In genomic region chr2:159290289-159290907, GRCh38 we compare ENCODE assay signal across 10 cellular contexts. TPM values are rescaled to one million over a fixed set of nuclear protein-coding genes. Genes with fewer than 3 reads are reported as not detected.
DNase-seq lines count a peak whose midpoint lies in the region; ATAC-seq, FAIRE-seq and TF ChIP-seq lines count a peak whose summit lies in the region.
"Had no signal": no experiment of that assay in that cellular context is flagged by ENCODE, and none has a peak within 500 bp of the region (broad histone marks: within the 10 kb centered on the region; RNA-seq: fewer than 3 reads in every experiment).

No MANE protein-coding gene starts in this region.

- CTCF ChIA-PET in activated CD4-positive, alpha-beta memory T cell treated with anti-CD3 and anti-CD28 coated beads for 36 hours (lab: Charles Lee) = interaction anchor here (0.6 kb wide), 1 partner anchor 424 kb away, joined by 3 read pairs; no protein-coding TSS in a partner anchor

- no peak overlapping the region for H3K27ac ChIP-seq in pancreas

- H3K4me3 Mint-ChIP-seq in activated CD4-positive, alpha-beta memory T cell treated with anti-CD3 and anti-CD28 coated beads for 36 hours = no peak overlapping the region

- WGBS in pancreas, 2 donors = 48 to 53% methylated on average over 7 of the region's 7 CpGs

- H3K36me3 Mint-ChIP-seq in activated CD4-positive, alpha-beta memory T cell treated with anti-CD3 and anti-CD28 coated beads for 36 hours = no peaks in the 10 kb centered on the region

- DNase-seq in NCI-H510A treated with DMSO at 0.1 percent for 48 hours (lab: John Stamatoyannopoulos, UW) = peak; percentile 37
- no peak for DNase-seq in NCI-H510A (lab: John Stamatoyannopoulos, UW)
- DNase-seq in NCI-H1105 (lab: John Stamatoyannopoulos, UW) = peak; percentile 50
- peak; percentile 16 for DNase-seq in activated CD4-positive, alpha-beta memory T cell treated with anti-CD3 and anti-CD28 coated beads for 36 hours
- peak; percentile 5 for DNase-seq in midbrain (lab: John Stamatoyannopoulos, UW)
- no peak for DNase-seq in pancreas
- no peak for DNase-seq in activated CD4-positive, CD25-positive, alpha-beta regulatory T cell treated with anti-CD3 and anti-CD28 coated beads, Interleukin-2, amount 50 U/mL, for 72 hours

- no peaks in the 10 kb centered on the region for H3K9me3 Mint-ChIP-seq in activated CD4-positive, alpha-beta memory T cell treated with anti-CD3 and anti-CD28 coated beads for 36 hours
- H3K9me3 Mint-ChIP-seq: CD8-positive, alpha-beta memory T cell had no signal

- no peak overlapping the region for H3K4me3 ChIP-seq in pancreas

- H3K9me3 ChIP-seq in pancreas = no peaks in the 10 kb centered on the region

- no peaks in the 10 kb centered on the region for H3K36me3 ChIP-seq in pancreas

- no peaks in the 10 kb centered on the region for H3K27me3 Mint-ChIP-seq in activated CD4-positive, alpha-beta memory T cell treated with anti-CD3 and anti-CD28 coated beads for 36 hours

- H3K4me1 Mint-ChIP-seq in activated CD4-positive, alpha-beta memory T cell treated with anti-CD3 and anti-CD28 coated beads for 36 hours (ENCODE audit: low read depth) = peaks cover 18% of the 10 kb centered on the region

- ATAC-seq in pancreas (no peak), HG02759 (IDR thresholded peaks at IDR 0.05; ENCODE audit: unreplicated experiment) (no peak)

- FAIRE-seq in pancreas (lab: Jason Lieb, UNC) = no peak
- FAIRE-seq: TTC549 had no signal

- H3K27me3 ChIP-seq in pancreas = no peaks in the 10 kb centered on the region

- POLR2A ChIA-PET in activated CD4-positive, alpha-beta memory T cell treated with anti-CD3 and anti-CD28 coated beads for 36 hours (lab: Charles Lee) = no interaction called here

- H3K4me1 ChIP-seq in pancreas = peaks cover 0 to 5% (median 0%) of the 10 kb centered on the region in 3 donors

- no peak for TF ChIP-seq CTCF in pancreas (IDR thresholded peaks at IDR 0.05)

- intact Hi-C loops in activated CD4-positive, alpha-beta memory T cell treated with anti-CD3 and anti-CD28 coated beads for 36 hours (cut with micrococcal nuclease) = no loop called here
- intact Hi-C loops in pancreas (cut with DNase I) = no loop called here

- H3K27ac Mint-ChIP-seq in activated CD4-positive, alpha-beta memory T cell treated with anti-CD3 and anti-CD28 coated beads for 36 hours = no peak overlapping the region

RNA-seq across cellular contexts. Expression of gene WDSUB1, which starts 3.9 kb away (rescaled TPM):
- 1 to 10 TPM; 5.9 to 6.0 TPM for total RNA-seq in activated CD4-positive, alpha-beta memory T cell treated with anti-CD3 and anti-CD28 coated beads for 36 hours
- total RNA-seq in pancreas = 1 to 10 TPM; 3.5 to 8.2 (median 5.6) TPM
- polyA plus RNA-seq in pancreas = 1 to 10 TPM; 4.3 to 7.1 TPM

Comparison
In these comparisons a context has a peak if more than half of its experiments do, and no peak if none do; other contexts are left out.
1. DNase-seq: peak in NCI-H510A treated with DMSO at 0.1 percent for 48 hours (single experiment), NCI-H1105 (single experiment), activated CD4-positive, alpha-beta memory T cell treated with anti-CD3 and anti-CD28 coated beads for 36 hours (single experiment) and midbrain (single experiment); none in NCI-H510A (single experiment), pancreas (0 of 6) and activated CD4-positive, CD25-positive, alpha-beta regulatory T cell treated with anti-CD3 and anti-CD28 coated beads, Interleukin-2, amount 50 U/mL, for 72 hours (single experiment).